1 cellular context compared by ENCODE assay signal in genomic region chr4:188218392-188218791, GRCh38.
TF ChIP-seq lines count a peak whose summit lies in the region.

No MANE protein-coding gene starts in this region.

TF ChIP-seq in IMR-90, 13 proteins besides CTCF, POLR2A, EP300 and RAD21 (continued from another document):
- no peak for TF ChIP-seq ELK1 (IDR thresholded peaks at IDR 0.05; ENCODE audit: borderline replicate concordance, low read depth, low read length)
